Comparison of ENCODE assay signal across 24 cellular contexts in the genomic region with DNA sequence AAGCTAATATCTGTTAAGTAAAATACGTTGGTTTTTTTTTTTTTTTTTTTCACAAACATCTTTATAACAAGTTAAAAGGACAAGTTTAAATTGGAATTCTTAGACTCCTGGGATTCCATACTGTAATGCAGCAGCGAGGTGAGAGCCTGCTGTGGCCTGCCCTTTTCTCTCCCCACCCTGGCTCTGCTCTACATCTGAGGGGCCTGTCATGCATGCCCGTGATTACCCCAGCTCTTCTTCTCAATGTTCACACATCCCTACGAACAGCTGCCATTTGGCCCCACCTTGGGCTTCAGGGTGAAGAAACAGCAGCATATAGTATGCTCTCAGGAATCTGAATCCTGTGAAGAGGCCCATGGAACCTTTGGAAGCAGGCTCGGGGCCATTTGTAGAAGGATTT. TPM values are rescaled to one million over a fixed set of nuclear protein-coding genes. Genes with fewer than 3 reads are reported as not detected.
A peak's percentile ranks its signal among the peaks of the same experiment; 100 is the strongest.
DNase-seq lines count a peak whose midpoint lies in the region; ATAC-seq, FAIRE-seq and TF ChIP-seq lines count a peak whose summit lies in the region.
"Had no signal": no experiment of that assay in that cellular context is flagged by ENCODE, and none has a peak within 500 bp of the region (broad histone marks: within the 10 kb centered on the region; RNA-seq: fewer than 3 reads in every experiment).

No MANE protein-coding gene starts in this region.

- no peak for FAIRE-seq in pancreas (lab: Jason Lieb, UNC)
- FAIRE-seq: A204.1, GM12878, HTR-8/SVneo had no signal

- ATAC-seq in pancreas, result peak in 3 of 4 donors; percentile 7 to 21 (median 9)
- no peak for ATAC-seq in HG02610 (IDR thresholded peaks at IDR 0.05; ENCODE audit: unreplicated experiment)
- ATAC-seq: GM12878, HCT116 had no signal

- DNase-seq in adrenal gland (no peak), colonic mucosa (no peak), pancreas (no peak), NCI-H345 (lab: John Stamatoyannopoulos, UW) (no peak)
- no peak for DNase-seq in activated CD4-positive, alpha-beta T cell treated with anti-CD3 and anti-CD28 coated beads, Interleukin-2, amount 50 U/mL, for 1 hour
- DNase-seq: ACHN; BE2C; C1 segment of cervical spinal cord; CD4-positive, CD25-positive, alpha-beta regulatory T cell; CD8-positive, alpha-beta memory T cell; COR-L47; DMS 273 treated with DMSO at 0.1 percent for 48 hours; DMS53; DND-41; EL; GOT3; H7 had no signal

- intact Hi-C loops in adrenal gland (cut with DNase I), result no loop called here
- intact Hi-C loops in colonic mucosa (cut with DNase I), result no loop called here
- intact Hi-C loops in pancreas (cut with DNase I), result no loop called here

- H3K4me3 ChIP-seq in adrenal gland (no peak overlapping the region), colonic mucosa (no peak overlapping the region), pancreas (no peak overlapping the region)
- H3K4me3 ChIP-seq: GM12878 had no signal

- H3K9me3 ChIP-seq in adrenal gland (replicated peaks in 1 of 3) (no peaks in the 10 kb centered on the region), colonic mucosa (no peaks in the 10 kb centered on the region), pancreas (no peaks in the 10 kb centered on the region)
- H3K9me3 ChIP-seq: BE2C had no signal

- peak overlapping the region in 3 of 5 donors; percentile 17 to 52 (median 22) for H3K27ac ChIP-seq in adrenal gland
- peak overlapping the region; percentile 12 for H3K27ac ChIP-seq in colonic mucosa
- H3K27ac ChIP-seq in pancreas, result no peak overlapping the region

- H3K27me3 ChIP-seq in adrenal gland (no peaks in the 10 kb centered on the region), colonic mucosa (no peaks in the 10 kb centered on the region), pancreas (no peaks in the 10 kb centered on the region)
- H3K27me3 ChIP-seq: BE2C had no signal

- 67 to 76% (median 73%) methylated on average over 5 of the region's 5 CpGs for WGBS in adrenal gland, 4 donors
- WGBS in pancreas, 2 donors, result 63 to 68% methylated on average over 5 of the region's 5 CpGs

- no peak for TF ChIP-seq CTCF in adrenal gland (IDR thresholded peaks at IDR 0.05)
- no peak for TF ChIP-seq CTCF in colonic mucosa (IDR thresholded peaks at IDR 0.05)
- TF ChIP-seq CTCF in pancreas (IDR thresholded peaks at IDR 0.05), result no peak

- TF ChIP-seq POLR2A in adrenal gland (IDR thresholded peaks at IDR 0.05), result no peak

- H3K9ac ChIP-seq in colonic mucosa (ENCODE audit: low read depth in 2 of 2, low read length in 2 of 2), result no peak overlapping the region

- no peaks in the 10 kb centered on the region for H3K36me3 ChIP-seq in adrenal gland (replicated peaks in 1 of 2)
- no peaks in the 10 kb centered on the region for H3K36me3 ChIP-seq in colonic mucosa
- H3K36me3 ChIP-seq in pancreas, result no peaks in the 10 kb centered on the region
- H3K36me3 ChIP-seq: BE2C had no signal

- peaks cover 13 to 20% of the 10 kb centered on the region in 2 donors for H3K4me1 ChIP-seq in adrenal gland (replicated peaks in 1 of 2)
- no peaks in the 10 kb centered on the region for H3K4me1 ChIP-seq in colonic mucosa
- H3K4me1 ChIP-seq in pancreas, result peaks cover 0 to 13% (median 9%) of the 10 kb centered on the region in 3 donors
- H3K4me1 ChIP-seq: BE2C had no signal

RNA-seq across cellular contexts. Expression of a gene that starts 14.7 kb away (rescaled TPM):
- 10 to 100 TPM in 1 of 8 donors, 1 to 10 TPM in 7; 3.4 to 10.1 (median 7.4) TPM for total RNA-seq in adrenal gland
- 10 to 100 TPM in 2 of 3 donors, 1 to 10 TPM in 1; 8.6 to 12.9 (median 10.4) TPM for polyA plus RNA-seq in adrenal gland
- under 1 TPM; 0.57 to 0.61 TPM for total RNA-seq in colonic mucosa
- total RNA-seq in pancreas, result 10 to 100 TPM in 4 of 6 donors, 1 to 10 TPM in 2; 8.6 to 20.9 (median 13.3) TPM
- 10 to 100 TPM in 1 of 2 donors, 1 to 10 TPM in 1; 9.2 to 14.9 TPM for polyA plus RNA-seq in pancreas
- total RNA-seq: G401 had no signal
- polyA plus RNA-seq: IgD-negative memory B cell had no signal

RNA-seq across cellular contexts. Expression of a gene that starts 40.3 kb away (rescaled TPM):
- total RNA-seq in adrenal gland, result 100 to 1,000 TPM in 2 of 8 donors, 10 to 100 TPM in 6; 38.3 to 119 (median 85.8) TPM
- 100 to 1,000 TPM; 253 to 555 (median 406) TPM for polyA plus RNA-seq in adrenal gland
- total RNA-seq in colonic mucosa, result 10 to 100 TPM; 53.5 to 64.5 TPM
- total RNA-seq in pancreas, result 10 to 100 TPM; 13.6 to 24.6 (median 18.6) TPM
- 100 to 1,000 TPM; 118 to 124 TPM for polyA plus RNA-seq in pancreas

RNA-seq across cellular contexts. Expression of a gene that starts 57.1 kb away (rescaled TPM):
- 10 to 100 TPM in 1 of 8 donors, 1 to 10 TPM in 7; 1.3 to 10.6 (median 3.3) TPM for total RNA-seq in adrenal gland
- polyA plus RNA-seq in adrenal gland, result 10 to 100 TPM in 1 of 3 donors, 1 to 10 TPM in 2; 1.4 to 17.5 (median 5.8) TPM
- total RNA-seq in colonic mucosa, result 10 to 100 TPM in 1 of 2 donors, 1 to 10 TPM in 1; 1.3 to 26.3 TPM
- total RNA-seq in pancreas, result 1 to 10 TPM in 3 of 6 donors, under 1 TPM in 3; 0.52 to 3.3 (median 1.0) TPM
- polyA plus RNA-seq in pancreas, result 1 to 10 TPM; 4.0 to 6.7 TPM
- total RNA-seq: G401 had no signal

Comparison
In these comparisons a context has a peak if more than half of its experiments do, and no peak if none do; other contexts are left out.
1. H3K27ac ChIP-seq: peak in adrenal gland (3 of 5) and colonic mucosa (single experiment); none in pancreas (0 of 4).